Comparison of ENCODE assay signal across 1 cellular context in genomic region chr19:4305659-4306058, GRCh38.
A peak's percentile ranks its signal among the peaks of the same experiment; 100 is the strongest.
TF ChIP-seq lines count a peak whose summit lies in the region.

No MANE protein-coding gene starts in this region.

TF ChIP-seq in HepG2, 621 proteins besides CTCF, POLR2A, EP300 and RAD21:
- TF ChIP-seq ZNF253 (CRISPR knock-in tag; IDR thresholded peaks at IDR 0.05; ENCODE audit: borderline replicate concordance) (no peak), MNT (IDR thresholded peaks at IDR 0.05) (peak; percentile 99), ZNF20 (CRISPR knock-in tag; IDR thresholded peaks at IDR 0.05) (no peak), ZNF230 (CRISPR knock-in tag; IDR thresholded peaks at IDR 0.05) (no peak), GRHL1 (CRISPR knock-in tag; conservative IDR thresholded peaks at IDR 0.05) (no peak), TBL1XR1 (IDR thresholded peaks at IDR 0.05; ENCODE audit: borderline replicate concordance, low read length, partially characterized antibody) (peak; percentile 27), ZNF629 (CRISPR knock-in tag; conservative IDR thresholded peaks at IDR 0.05) (no peak)
